ENCODE assay signal across 8 cellular contexts in the genomic region with DNA sequence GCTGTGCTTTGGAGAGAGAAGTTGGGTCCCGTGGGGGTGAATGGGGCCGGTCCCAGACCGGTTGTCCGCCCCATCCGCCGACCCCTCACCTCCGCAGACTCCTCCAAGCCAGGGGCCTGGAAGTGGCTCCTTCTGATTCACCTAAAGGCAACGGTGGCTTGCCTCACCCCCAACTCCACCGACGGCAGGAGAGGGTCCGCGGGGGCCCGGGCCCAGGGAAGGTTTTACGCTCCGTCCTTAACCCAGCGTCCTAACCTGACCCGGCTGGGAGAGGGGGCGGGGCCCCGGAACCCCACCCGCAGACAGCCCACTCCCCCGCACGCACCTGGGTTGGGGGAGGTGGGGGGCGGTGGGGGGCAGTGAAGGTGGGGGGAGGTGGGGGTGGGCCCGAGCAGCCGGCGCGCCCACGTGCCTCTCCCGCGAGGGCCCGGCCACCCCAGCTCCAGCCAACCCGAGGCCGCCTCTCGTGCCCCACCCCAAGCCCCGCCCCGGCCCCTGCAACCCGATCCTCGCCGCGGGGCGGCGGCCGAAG. TPM values are rescaled to one million over a fixed set of nuclear protein-coding genes. Genes with fewer than 3 reads are reported as not detected.
DNase-seq lines count a peak whose midpoint lies in the region; ATAC-seq and TF ChIP-seq lines count a peak whose summit lies in the region.

No MANE protein-coding gene starts in this region.

- H3K27ac ChIP-seq in iPS-18a (ENCODE audit: low read length): no peak overlapping the region

- H3K4me1 ChIP-seq in iPS-18a (ENCODE audit: control insufficient read depth, low read depth, low read length): peaks cover 42% of the 10 kb centered on the region

- no peaks in the 10 kb centered on the region for H3K4me1 Mint-ChIP-seq in Calu3 (ENCODE audit: low read depth, unreplicated experiment)
- H3K4me1 Mint-ChIP-seq in activated naive CD8-positive, alpha-beta T cell treated with anti-CD3 and anti-CD28 coated beads, Interleukin-2, amount 50 U/mL, for 24 hours: peaks cover 16% of the 10 kb centered on the region

- no peaks in the 10 kb centered on the region for H3K9me3 ChIP-seq in iPS-18a (ENCODE audit: control insufficient read depth, low read depth, low read length)

- no TSS peak for BruUV-seq in Calu3 (replicated peaks; lab: Mats Ljungman, UMichigan)

- peak overlapping the region; percentile 55 for H3K4me3 ChIP-seq in iPS-18a (ENCODE audit: low read length)

- peak overlapping the region; percentile 61 for H3K4me3 Mint-ChIP-seq in Calu3 (ENCODE audit: low read depth, unreplicated experiment)
- no peak overlapping the region for H3K4me3 Mint-ChIP-seq in activated naive CD8-positive, alpha-beta T cell treated with anti-CD3 and anti-CD28 coated beads, Interleukin-2, amount 50 U/mL, for 24 hours

- H3K9me3 Mint-ChIP-seq in Calu3 (ENCODE audit: low read depth, unreplicated experiment): no peaks in the 10 kb centered on the region
- H3K9me3 Mint-ChIP-seq in activated naive CD8-positive, alpha-beta T cell treated with anti-CD3 and anti-CD28 coated beads, Interleukin-2, amount 50 U/mL, for 24 hours: no peaks in the 10 kb centered on the region

- no peak for TF ChIP-seq CTCF in Calu3 (IDR thresholded peaks at IDR 0.05; ENCODE audit: unreplicated experiment)

- peak overlapping the region; percentile 39 for H3K9ac ChIP-seq in iPS-18a (ENCODE audit: low read length)

- peaks cover 27% of the 10 kb centered on the region for H3K27me3 Mint-ChIP-seq in Calu3 (ENCODE audit: unreplicated experiment)
- peaks cover 4% of the 10 kb centered on the region for H3K27me3 Mint-ChIP-seq in activated naive CD8-positive, alpha-beta T cell treated with anti-CD3 and anti-CD28 coated beads, Interleukin-2, amount 50 U/mL, for 24 hours

- H3K27ac Mint-ChIP-seq in Calu3 (ENCODE audit: unreplicated experiment): no peak overlapping the region
- no peak overlapping the region for H3K27ac Mint-ChIP-seq in activated naive CD8-positive, alpha-beta T cell treated with anti-CD3 and anti-CD28 coated beads, Interleukin-2, amount 50 U/mL, for 24 hours

- peak; percentile 79 for ATAC-seq in GM21737 (IDR thresholded peaks at IDR 0.05; ENCODE audit: unreplicated experiment)
- no peak for ATAC-seq in activated naive CD8-positive, alpha-beta T cell treated with anti-CD3 and anti-CD28 coated beads, Interleukin-2, amount 50 U/mL, for 24 hours

- DNase-seq in Calu3 (no peak), NCI-H226 (peak; percentile 81), NCI-H526 treated with DMSO at 0.1 percent for 48 hours (lab: John Stamatoyannopoulos, UW) (no peak), cerebellar nuclear complex (lab: John Stamatoyannopoulos, UW) (no peak)
- peak; percentile 31 for DNase-seq in activated naive CD8-positive, alpha-beta T cell treated with anti-CD3 and anti-CD28 coated beads, Interleukin-2, amount 50 U/mL, for 24 hours
- DNase-seq in stimulated activated CD4-positive, alpha-beta T cell treated with anti-CD3 and anti-CD28 coated beads, Interleukin-2, amount 100 ng/mL, for 48 hours: peak; percentile 65 to 69

- H3K27me3 ChIP-seq in iPS-18a (ENCODE audit: control insufficient read depth, insufficient read depth, low read length): peaks cover 21% of the 10 kb centered on the region

- H3K36me3 Mint-ChIP-seq in Calu3 (ENCODE audit: insufficient read depth, unreplicated experiment): no peaks in the 10 kb centered on the region
- H3K36me3 Mint-ChIP-seq in activated naive CD8-positive, alpha-beta T cell treated with anti-CD3 and anti-CD28 coated beads, Interleukin-2, amount 50 U/mL, for 24 hours (ENCODE audit: low read depth): no peaks in the 10 kb centered on the region

- H3K36me3 ChIP-seq in iPS-18a (ENCODE audit: control insufficient read depth, low read depth, low read length): no peaks in the 10 kb centered on the region

- intact Hi-C loops in Calu3 (cut with micrococcal nuclease; ENCODE audit: unreplicated experiment): no loop called here

- CTCF ChIA-PET in Calu3 (lab: Charles Lee): interaction anchor here (0.6 to 3.5 kb wide), 8 partner anchors 12 to 86 kb away, joined by 3 to 37 read pairs (median 6); a partner anchor contains a TSS

RNA-seq across cellular contexts. Expression of a gene that starts 12.7 kb away (rescaled TPM):
- total RNA-seq in Calu3 (2022): 0.45 TPM in 1 of 2 replicates, not detected in the other

RNA-seq across cellular contexts. Expression of a gene that starts 21.8 kb away (rescaled TPM):
- 37.3 and 48.7 TPM in 2 replicates for total RNA-seq in Calu3 (2022)

Comparison
In these comparisons a context has a peak if more than half of its experiments do, and no peak if none do; other contexts are left out.
1. DNase-seq: peak in NCI-H226 (single experiment), activated naive CD8-positive, alpha-beta T cell treated with anti-CD3 and anti-CD28 coated beads, Interleukin-2, amount 50 U/mL, for 24 hours (single experiment) and stimulated activated CD4-positive, alpha-beta T cell treated with anti-CD3 and anti-CD28 coated beads, Interleukin-2, amount 100 ng/mL, for 48 hours (2 of 2); none in Calu3 (single experiment), NCI-H526 treated with DMSO at 0.1 percent for 48 hours (single experiment) and cerebellar nuclear complex (0 of 2).